ENCODE assay signal across 28 cellular contexts in genomic region chr15:80202641-80203360, GRCh38. TPM values are rescaled to one million over a fixed set of nuclear protein-coding genes. Genes with fewer than 3 reads are reported as not detected.
A peak's percentile ranks its signal among the peaks of the same experiment; 100 is the strongest.
DNase-seq lines count a peak whose midpoint lies in the region; ATAC-seq, FAIRE-seq and TF ChIP-seq lines count a peak whose summit lies in the region.
"Had no signal": no experiment of that assay in that cellular context is flagged by ENCODE, and none has a peak within 500 bp of the region (broad histone marks: within the 10 kb centered on the region; RNA-seq: fewer than 3 reads in every experiment).

No MANE protein-coding gene starts in this region.

- TF ChIP-seq EP300 in Ishikawa (IDR thresholded peaks at IDR 0.05; ENCODE audit: borderline replicate concordance), result no peak
- TF ChIP-seq EP300 in K562 (IDR thresholded peaks at IDR 0.05; ENCODE audit: low read length), result no peak

- CTCF ChIA-PET in K562 (lab: Yijun Ruan, JAX; ENCODE audit: low intra/inter-chr PET ratio), result no interaction called here

- TF ChIP-seq POLR2A in K562 (conservative IDR thresholded peaks at IDR 0.05), result no peak

- POLR2A ChIA-PET in K562 (lab: Yijun Ruan, JAX), result interaction anchor here (0.8 kb wide), 1 partner anchor 136 kb away, joined by 3 read pairs; no protein-coding TSS in a partner anchor

- in situ Hi-C loops in K562 (cut with MboI), result no loop called here

- H3K4me2 ChIP-seq in K562 (ENCODE audit: insufficient read depth, low read length), result no peak overlapping the region
- H3K4me2 ChIP-seq in smooth muscle cell, result no peak overlapping the region
- H3K4me2 ChIP-seq: KMS-11 had no signal

- BruUV-seq in K562 (replicated peaks; lab: Mats Ljungman, UMichigan), result no TSS peak

- peaks cover 32 to 35% of the 10 kb centered on the region in 2 experiments for H3K27me3 ChIP-seq in K562 (ENCODE audit: control insufficient read depth in 2 of 2, insufficient read depth in 2 of 2, low read length in 2 of 2)
- peaks cover 5% of the 10 kb centered on the region for H3K27me3 ChIP-seq in smooth muscle cell (ENCODE audit: low read depth)

- H2AFZ ChIP-seq in K562 (ENCODE audit: low read depth, low read length), result no peak overlapping the region
- no peak overlapping the region for H2AFZ ChIP-seq in smooth muscle cell (ENCODE audit: low read depth)

- TF ChIP-seq CTCF in K562 (IDR thresholded peaks at IDR 0.05 in 2 of 3, conservative IDR thresholded peaks at IDR 0.05 in 1 of 3; ENCODE audit: insufficient read depth in 2 of 3, low read depth in 1 of 3, low read length in 3 of 3) (no peak), smooth muscle cell (IDR thresholded peaks at IDR 0.05; ENCODE audit: borderline replicate concordance, insufficient read depth, poor library complexity, severe bottlenecking) (no peak)

- no peak; the same call in 2 of the 3 replicates for ATAC-seq in K562
- ATAC-seq: activated CD4-positive, alpha-beta T cell treated with anti-CD3 and anti-CD28 coated beads for 36 hours; activated T-cell treated with anti-CD3 and anti-CD28 coated beads, Interleukin-2, amount 50 U/mL, for 72 hours; stimulated activated naive B cell treated with anti-CD40 and anti-IgM and Interleukin-4, amounts not matched to agents 10 μg/mL and 1 μg/mL and 100 μg/mL, for 72 hours had no signal

- H3K9ac ChIP-seq in K562 (ENCODE audit: insufficient read depth in 1 of 2, low read depth in 2 of 2, low read length in 2 of 2), result no peak overlapping the region
- no peak overlapping the region for H3K9ac ChIP-seq in smooth muscle cell (ENCODE audit: low read depth)
- H3K9ac ChIP-seq: KMS-11 had no signal

- H3K9me3 ChIP-seq in K562 (replicated peaks; ENCODE audit: control insufficient read depth, insufficient read depth, low read depth, low read length) (no peaks in the 10 kb centered on the region), smooth muscle cell (replicated peaks; ENCODE audit: low read depth) (no peaks in the 10 kb centered on the region)

- DNase-seq in EH (ENCODE audit: low read depth), result peak; percentile 3
- no peak for DNase-seq in K562 (ENCODE audit: extremely low read depth in 1 of 4, low spot score in 3 of 4)
- DNase-seq in islet precursor cell, result peak; percentile 53
- DNase-seq in smooth muscle cell (lab: John Stamatoyannopoulos, UW; ENCODE audit: unreplicated experiment), result no peak
- DNase-seq in NCI-H82 (lab: John Stamatoyannopoulos, UW), result no peak
- DNase-seq in NCI-H774 (lab: John Stamatoyannopoulos, UW), result no peak
- DNase-seq: activated CD4-positive, alpha-beta T cell treated with anti-CD3 and anti-CD28 coated beads for 36 hours; activated naive CD4-positive, alpha-beta T cell treated with anti-CD3 and anti-CD28 coated beads, Interleukin-2, amount 10 ng/mL, durations not matched to agents 7 days and 5 days; activated T-cell treated with anti-CD3 and anti-CD28 coated beads, Interleukin-2, amount 50 U/mL, for 72 hours; amygdala; CD4-positive, alpha-beta T cell; dermis blood vessel endothelial cell; DMS53; foreskin fibroblast; GF-D8; HCEC 1CT; NCI-H2081; NCI-H510A treated with DMSO at 0.1 percent for 48 hours; nucleus accumbens; Right ventricle myocardium superior; small intestine; stimulated activated naive B cell treated with anti-CD40 and anti-IgM and Interleukin-4, amounts not matched to agents 10 μg/mL and 1 μg/mL and 100 μg/mL, for 72 hours; SW 1271 had no signal

- H3K4me3 ChIP-seq in K562 (no peak overlapping the region), smooth muscle cell (no peak overlapping the region)

- no peaks in the 10 kb centered on the region for H3K9me1 ChIP-seq in K562 (ENCODE audit: control insufficient read depth, insufficient read depth, low read length)

- TF ChIP-seq RAD21 in Ishikawa (IDR thresholded peaks at IDR 0.05; ENCODE audit: low read depth) (no peak), K562 (CRISPR knock-in tag; conservative IDR thresholded peaks at IDR 0.05 in 1 of 2, IDR thresholded peaks at IDR 0.05 in 1 of 2) (no peak)

- H4K20me1 ChIP-seq in K562 (replicated peaks; ENCODE audit: control insufficient read depth, insufficient read depth, low read length), result 0 out of 2 replicates have a peak, but pooled peaks cover 11% of the 10 kb centered on the region
- H4K20me1 ChIP-seq in smooth muscle cell (ENCODE audit: low read depth), result no peaks in the 10 kb centered on the region

- H3K36me3 ChIP-seq in K562 (ENCODE audit: control insufficient read depth, insufficient read depth, low read length) (no peaks in the 10 kb centered on the region), smooth muscle cell (ENCODE audit: low read depth) (no peaks in the 10 kb centered on the region)

- H3K4me1 ChIP-seq in K562 (replicated peaks in 1 of 2; ENCODE audit: control insufficient read depth in 2 of 2, insufficient read depth in 2 of 2, low read length in 2 of 2) (peaks cover 0 to 6% of the 10 kb centered on the region in 2 experiments; a peak in 1 of 5 replicates), smooth muscle cell (ENCODE audit: low read depth) (no peaks in the 10 kb centered on the region)

- intact Hi-C loops in K562 (cut with micrococcal nuclease), result no loop called here

- WGBS in K562 (ENCODE audit: insufficient coverage, low coverage, missing lambda C conversion rate), result under 1% methylated on average over 9 of the region's 9 CpGs
- WGBS in smooth muscle cell (ENCODE audit: low lambda C conversion rate), result 62% methylated on average over 9 of the region's 9 CpGs

- no peak overlapping the region for H3K27ac ChIP-seq in K562 (ENCODE audit: extremely low read depth, low read depth, low read length)
- H3K27ac ChIP-seq in smooth muscle cell (ENCODE audit: low read depth), result no peak overlapping the region
- H3K27ac ChIP-seq: KMS-11 had no signal

- H3K79me2 ChIP-seq in K562 (ENCODE audit: control insufficient read depth, insufficient read depth, low read length), result no peaks in the 10 kb centered on the region
- no peaks in the 10 kb centered on the region for H3K79me2 ChIP-seq in smooth muscle cell (ENCODE audit: low read depth)

- no peaks in the 10 kb centered on the region for H3F3A ChIP-seq in smooth muscle cell (ENCODE audit: low read depth)

- no peak for FAIRE-seq in K562 (lab: Jason Lieb, UNC)
- FAIRE-seq: endothelial cell of umbilical vein, small intestine, TTC549 had no signal

TF ChIP-seq in Ishikawa, 13 proteins besides CTCF, POLR2A, EP300 and RAD21 (continues in another document):
- TF ChIP-seq USF1 (IDR thresholded peaks at IDR 0.05), result 0 out of 2 replicates have a peak, but pooled peaks have one; percentile 29
- no peak for TF ChIP-seq EGR1 (IDR thresholded peaks at IDR 0.05)

TF ChIP-seq in K562, 482 proteins besides CTCF, POLR2A, EP300 and RAD21 (continues in another document):
- peak; percentile 36 for TF ChIP-seq RBM25 (IDR thresholded peaks at IDR 0.05; ENCODE audit: low read depth, low read length, severe bottlenecking)

RNA-seq across cellular contexts. Expression of gene CTXND1, which starts 49.2 kb away (rescaled TPM):
- not detected in 2 replicates for total RNA-seq in K562 (2011; cell fraction: chromatin; rRNA removed; ENCODE audit: low replicate concordance)
- not detected in 2 replicates for total RNA-seq in K562 (2011; cell fraction: nucleolus; rRNA removed)
- total RNA-seq in K562 (2011; cell fraction: nucleoplasm; rRNA removed), result not detected in 2 replicates
- total RNA-seq in K562 (2014; rRNA removed), result not detected in 2 replicates
- not detected in 2 replicates for total RNA-seq in K562 (2014; rRNA removed; fragmentation: Illumina TruSeq; extraction: Trizol)
- total RNA-seq in K562 (2015; rRNA removed; fragmentation: Illumina TruSeq; extraction: Trizol), result not detected in 2 replicates
- not detected in 2 replicates for total RNA-seq in K562 (2021)
- not detected in 2 replicates for polyA plus RNA-seq in K562 (2011; rRNA removed)
- not detected in 2 replicates for polyA plus RNA-seq in K562 (2011; cell fraction: cytosol; rRNA removed)
- not detected in 2 replicates for polyA plus RNA-seq in K562 (2011; cell fraction: nucleus; rRNA removed)
- 0.07 TPM in 2 replicates for polyA plus RNA-seq in K562 (2012)
- polyA plus RNA-seq in K562 (2014; fragmentation: Illumina TruSeq; extraction: Trizol), result not detected in 2 replicates
- under 1 TPM; 0.04 TPM for polyA plus RNA-seq in K562 (2014; fragmentation: Nextera tagmentation; extraction: Ambion mirVana)
- not detected in 2 replicates for polyA plus RNA-seq in K562 (2014; rRNA removed)
- not detected in 2 replicates for polyA minus RNA-seq in K562 (2011; rRNA and poly(A)+ RNA removed)
- polyA minus RNA-seq in K562 (2011; cell fraction: cytosol; rRNA and poly(A)+ RNA removed), result not detected in 2 replicates
- not detected in 2 replicates for polyA minus RNA-seq in K562 (2011; cell fraction: nucleus; rRNA and poly(A)+ RNA removed)
- not detected in 2 replicates for total RNA-seq in smooth muscle cell
- 0.06 and 0.28 TPM in 2 replicates for polyA plus RNA-seq in smooth muscle cell
- total RNA-seq: activated CD4-positive, alpha-beta T cell treated with anti-CD3 and anti-CD28 coated beads for 36 hours; activated T-cell treated with anti-CD3 and anti-CD28 coated beads, Interleukin-2, amount 50 U/mL, for 72 hours; CD4-positive, alpha-beta T cell; dermis blood vessel endothelial cell; endothelial cell of umbilical vein; kidney epithelial cell had no signal
- polyA plus RNA-seq: endothelial cell of umbilical vein had no signal

RNA-seq across cellular contexts. Expression of gene FAH, which starts 50.0 kb away (rescaled TPM):
- total RNA-seq in K562 (2011; cell fraction: chromatin; rRNA removed; ENCODE audit: low replicate concordance), result 56.0 and 108 TPM in 2 replicates
- total RNA-seq in K562 (2011; cell fraction: nucleolus; rRNA removed), result 63.9 and 67.4 TPM in 2 replicates
- total RNA-seq in K562 (2011; cell fraction: nucleoplasm; rRNA removed), result 79.6 and 83.7 TPM in 2 replicates
- total RNA-seq in K562 (2014; rRNA removed) (89.0 and 100 TPM in 2 replicates), K562 (2014; rRNA removed; fragmentation: Illumina TruSeq; extraction: Trizol) (51.1 and 66.8 TPM in 2 replicates), K562 (2015; rRNA removed; fragmentation: Illumina TruSeq; extraction: Trizol) (103 and 107 TPM in 2 replicates), K562 (2021) (117 and 121 TPM in 2 replicates), smooth muscle cell (18.3 and 26.8 TPM in 2 replicates)
- polyA plus RNA-seq in K562 (2011; rRNA removed) (64.8 and 69.7 TPM in 2 replicates), K562 (2014; fragmentation: Illumina TruSeq; extraction: Trizol) (122 and 129 TPM in 2 replicates), K562 (2014; fragmentation: Nextera tagmentation; extraction: Ambion mirVana) (100 to 1,000 TPM; 302 to 310 TPM), K562 (2014; rRNA removed) (80.7 and 95.4 TPM in 2 replicates), smooth muscle cell (36.7 and 43.5 TPM in 2 replicates)
- polyA plus RNA-seq in K562 (2011; cell fraction: cytosol; rRNA removed), result 77.3 and 116 TPM in 2 replicates
- polyA plus RNA-seq in K562 (2011; cell fraction: nucleus; rRNA removed), result 114 and 173 TPM in 2 replicates
- 158 and 187 TPM in 2 replicates for polyA plus RNA-seq in K562 (2012)
- 80.7 and 150 TPM in 2 replicates for polyA minus RNA-seq in K562 (2011; rRNA and poly(A)+ RNA removed)
- polyA minus RNA-seq in K562 (2011; cell fraction: cytosol; rRNA and poly(A)+ RNA removed), result 62.9 and 87.4 TPM in 2 replicates
- 44.5 and 46.4 TPM in 2 replicates for polyA minus RNA-seq in K562 (2011; cell fraction: nucleus; rRNA and poly(A)+ RNA removed)

Comparison
In these comparisons a context has a peak if more than half of its experiments do, and no peak if none do; other contexts are left out.
1. DNase-seq: peak in EH (single experiment) and islet precursor cell (single experiment); none in K562 (0 of 4), smooth muscle cell (single experiment), NCI-H82 (single experiment) and NCI-H774 (single experiment).